Comparison of ENCODE assay signal across 18 cellular contexts in genomic region chr6:92687278-92687677, GRCh38.
A peak's percentile ranks its signal among the peaks of the same experiment; 100 is the strongest.
DNase-seq lines count a peak whose midpoint lies in the region; ATAC-seq and TF ChIP-seq lines count a peak whose summit lies in the region.
"Had no signal": no experiment of that assay in that cellular context is flagged by ENCODE, and none has a peak within 500 bp of the region (broad histone marks: within the 10 kb centered on the region; RNA-seq: fewer than 3 reads in every experiment).

No MANE protein-coding gene starts in this region.

- TF ChIP-seq RAD21 in SK-N-SH (IDR thresholded peaks at IDR 0.05; ENCODE audit: low read length), result no peak

- H3K4me1 ChIP-seq in SK-N-SH (ENCODE audit: control insufficient read depth in 1 of 2, insufficient read depth in 2 of 2, low read depth in 1 of 2, low read length in 1 of 2) (no peaks in the 10 kb centered on the region), testis (no peaks in the 10 kb centered on the region)
- H3K4me1 ChIP-seq: Caco-2, Peyer's patch had no signal

- no peak for DNase-seq in SK-N-SH
- peak; percentile 33 for DNase-seq in NB4 (ENCODE audit: low read depth)
- peak; percentile 51 for DNase-seq in OCI-M1 (lab: John Stamatoyannopoulos, UW)
- no peak for DNase-seq in NCI-H187 treated with DMSO at 0.1 percent for 48 hours (lab: John Stamatoyannopoulos, UW)
- DNase-seq in NCI-H2081 treated with DMSO at 0.1 percent for 48 hours (lab: John Stamatoyannopoulos, UW), result no peak
- no peak for DNase-seq in NCI-H510A treated with DMSO at 0.1 percent for 48 hours (lab: John Stamatoyannopoulos, UW)
- DNase-seq in testis, result no peak
- DNase-seq: Caco-2, DMS53, IMR-90, NCI-H1105, NCI-H2029, NCI-H510A, Peyer's patch, SHP77, T1000 had no signal

- H3K9me3 ChIP-seq in SK-N-SH, result no peaks in the 10 kb centered on the region
- no peaks in the 10 kb centered on the region for H3K9me3 ChIP-seq in testis
- H3K9me3 ChIP-seq: Caco-2, Peyer's patch had no signal

- TF ChIP-seq EP300 in SK-N-SH (IDR thresholded peaks at IDR 0.05; ENCODE audit: borderline replicate concordance in 1 of 2, low read depth in 1 of 2, low read length in 1 of 2), result no peak

- H3K27ac ChIP-seq in SK-N-SH (ENCODE audit: low read depth in 2 of 2, low read length in 1 of 2) (no peak overlapping the region), testis (no peak overlapping the region)
- H3K27ac ChIP-seq: C4-2B, Peyer's patch had no signal

- TF ChIP-seq POLR2A in NB4 (IDR thresholded peaks at IDR 0.05; ENCODE audit: extremely low read depth, insufficient read length) (no peak), testis (IDR thresholded peaks at IDR 0.05) (no peak)

- no peaks in the 10 kb centered on the region for H4K20me1 ChIP-seq in SK-N-SH (ENCODE audit: insufficient read depth)

- WGBS in SK-N-SH (ENCODE audit: low lambda C conversion rate), result 10% methylated on average over 2 of the region's 2 CpGs
- WGBS in testis, 2 donors, result 89 to 92% methylated on average over 2 of the region's 2 CpGs

- H3K27me3 ChIP-seq in SK-N-SH (ENCODE audit: insufficient read depth) (no peaks in the 10 kb centered on the region), testis (no peaks in the 10 kb centered on the region)
- H3K27me3 ChIP-seq: Peyer's patch had no signal

- no peak overlapping the region for H2AFZ ChIP-seq in SK-N-SH (ENCODE audit: low read depth)

- H3K4me3 ChIP-seq in SK-N-SH (ENCODE audit: low read depth in 2 of 2, low read length in 1 of 2), result no peak overlapping the region
- H3K4me3 ChIP-seq in NB4 (ENCODE audit: low read depth, low read length), result no peak overlapping the region
- no peak overlapping the region for H3K4me3 ChIP-seq in testis
- H3K4me3 ChIP-seq: Peyer's patch had no signal

- no peaks in the 10 kb centered on the region for H3F3A ChIP-seq in SK-N-SH (replicated peaks; ENCODE audit: insufficient read depth)

- H3K36me3 ChIP-seq in SK-N-SH (replicated peaks in 1 of 2; ENCODE audit: control insufficient read depth in 1 of 2, insufficient read depth in 2 of 2, low read length in 1 of 2) (no peaks in the 10 kb centered on the region), testis (ENCODE audit: low read depth, missing control alignments) (no peaks in the 10 kb centered on the region)
- H3K36me3 ChIP-seq: Peyer's patch had no signal

- no peak overlapping the region for H3K4me2 ChIP-seq in SK-N-SH

- H3K9me2 ChIP-seq in SK-N-SH, result no peaks in the 10 kb centered on the region

- no peak overlapping the region for H3K9ac ChIP-seq in SK-N-SH

- H3K79me2 ChIP-seq in SK-N-SH (ENCODE audit: insufficient read depth), result no peaks in the 10 kb centered on the region

- no peak for ATAC-seq in SK-N-SH treated with all-trans-retinoic acid at 6 μM for 48 hours

- intact Hi-C loops in testis (cut with DNase I; ENCODE audit: low total_unique reads), result no loop called here

- CTCF ChIA-PET in SK-N-SH (lab: Yijun Ruan, JAX), result interaction anchor here (1.0 kb wide), 1 partner anchor 118 kb away, joined by 3 read pairs; no protein-coding TSS in a partner anchor

- TF ChIP-seq CTCF in SK-N-SH (IDR thresholded peaks at IDR 0.05), result no peak
- no peak for TF ChIP-seq CTCF in NB4 (IDR thresholded peaks at IDR 0.05; ENCODE audit: low read depth, low read length)
- no peak for TF ChIP-seq CTCF in testis (IDR thresholded peaks at IDR 0.05)

- POLR2A ChIA-PET in SK-N-SH (lab: Yijun Ruan, JAX), result no interaction called here

TF ChIP-seq in SK-N-SH treated with all-trans-retinoic acid at 6 μM for 48 hours, 23 proteins besides CTCF, POLR2A, EP300 and RAD21:
- peak; percentile 21; the same call in 1 of the 2 replicates for TF ChIP-seq ZNF70 (CRISPR knock-in tag; IDR thresholded peaks at IDR 0.05)
- no peak for TF ChIP-seq TCF4 (CRISPR knock-in tag; IDR thresholded peaks at IDR 0.05; ENCODE audit: borderline replicate concordance)
- no peak for TF ChIP-seq TOX (CRISPR knock-in tag; IDR thresholded peaks at IDR 0.05; ENCODE audit: borderline replicate concordance)
- no peak for TF ChIP-seq CREB5 (CRISPR knock-in tag; IDR thresholded peaks at IDR 0.05; ENCODE audit: low read depth)
- TF ChIP-seq RARB (CRISPR knock-in tag; IDR thresholded peaks at IDR 0.05), result no peak
- no peak for TF ChIP-seq ZC3H10 (CRISPR knock-in tag; IDR thresholded peaks at IDR 0.05)
TF ChIP-seq in SK-N-SH treated with all-trans-retinoic acid at 6 μM for 48 hours: peak in this region for 1.

TF ChIP-seq in SK-N-SH, 30 proteins besides CTCF, POLR2A, EP300 and RAD21:
- TF ChIP-seq MAX (IDR thresholded peaks at IDR 0.05; ENCODE audit: low read depth) (no peak), YY1 (IDR thresholded peaks at IDR 0.05; ENCODE audit: low read depth) (no peak), MEF2A (IDR thresholded peaks at IDR 0.05; ENCODE audit: borderline replicate concordance, low read depth) (no peak), POLR2AphosphoS5 (IDR thresholded peaks at IDR 0.05; ENCODE audit: low read depth, low read length) (no peak), REST (IDR thresholded peaks at IDR 0.05; ENCODE audit: low read depth, low read length) (no peak), NFIC (IDR thresholded peaks at IDR 0.05; ENCODE audit: borderline replicate concordance) (no peak), GABPA (IDR thresholded peaks at IDR 0.05; ENCODE audit: low read depth) (no peak), TEAD4 (IDR thresholded peaks at IDR 0.05; ENCODE audit: borderline replicate concordance, insufficient read depth) (no peak), RXRA (IDR thresholded peaks at IDR 0.05; ENCODE audit: borderline replicate concordance, low read depth) (no peak), PBX3 (IDR thresholded peaks at IDR 0.05) (no peak), GATA2 (CRISPR knock-in tag; IDR thresholded peaks at IDR 0.05) (no peak), USF2 (IDR thresholded peaks at IDR 0.05; ENCODE audit: borderline replicate concordance, low read depth, low read length) (no peak), ELF1 (IDR thresholded peaks at IDR 0.05) (no peak), SMC3 (IDR thresholded peaks at IDR 0.05; ENCODE audit: low read depth, low read length) (no peak), CHD2 (IDR thresholded peaks at IDR 0.05; ENCODE audit: low read length, partially characterized antibody) (no peak), TCF12 (IDR thresholded peaks at IDR 0.05) (no peak), RFX5 (IDR thresholded peaks at IDR 0.05; ENCODE audit: low read length) (no peak)

Comparison
In these comparisons a context has a peak if more than half of its experiments do, and no peak if none do; other contexts are left out.
1. DNase-seq: peak in NB4 (single experiment) and OCI-M1 (single experiment); none in SK-N-SH (single experiment), NCI-H187 treated with DMSO at 0.1 percent for 48 hours (single experiment), NCI-H2081 treated with DMSO at 0.1 percent for 48 hours (single experiment), NCI-H510A treated with DMSO at 0.1 percent for 48 hours (single experiment) and testis (single experiment).